ENCODE assay signal across 1 cellular context in the genomic region with DNA sequence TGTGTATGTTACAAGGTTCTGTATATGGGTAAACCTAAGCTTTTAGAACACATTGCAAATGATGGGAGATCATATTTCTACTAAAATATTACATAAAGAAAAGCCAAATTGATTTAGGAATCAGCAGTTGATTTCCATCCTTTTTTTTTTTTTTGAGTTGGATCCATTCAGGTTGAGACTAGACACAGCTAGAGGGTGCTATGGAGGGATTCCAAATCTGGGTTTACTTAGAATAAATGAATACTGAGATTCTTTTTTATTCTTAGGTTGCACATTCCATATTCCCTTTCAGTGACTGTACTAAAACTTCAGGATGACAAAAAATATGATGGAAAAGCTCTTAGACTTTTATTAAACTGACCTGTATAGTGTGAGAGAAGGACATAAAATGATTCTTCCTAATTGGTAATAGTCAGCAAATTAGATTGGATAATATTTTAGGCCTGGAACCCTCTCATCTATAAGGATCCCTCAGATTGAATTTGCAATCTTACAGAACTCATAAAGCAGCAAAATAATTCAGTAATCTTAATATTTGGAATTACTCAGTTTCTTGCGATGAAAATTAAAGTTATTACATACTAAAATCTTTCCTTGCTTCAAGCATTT.
TF ChIP-seq lines count a peak whose summit lies in the region.

No MANE protein-coding gene starts in this region.

TF ChIP-seq in GM23338, 12 proteins besides CTCF, POLR2A, EP300 and RAD21 (continued from another document):
- TF ChIP-seq ZNF462 (CRISPR knock-in tag; IDR thresholded peaks at IDR 0.05) (no peak), NANOG (IDR thresholded peaks at IDR 0.05; ENCODE audit: borderline replicate concordance) (no peak), EZH2phosphoT487 (IDR thresholded peaks at IDR 0.05; ENCODE audit: unreplicated experiment) (no peak), STAT1 (IDR thresholded peaks at IDR 0.05; ENCODE audit: unreplicated experiment) (no peak), ZNF114 (CRISPR knock-in tag; IDR thresholded peaks at IDR 0.05) (no peak), POLR2AphosphoS5 (IDR thresholded peaks at IDR 0.05; ENCODE audit: low read depth) (no peak), CREB1 (CRISPR knock-in tag; IDR thresholded peaks at IDR 0.05; ENCODE audit: low read depth) (no peak)
- TF ChIP-seq, protein P1, sequence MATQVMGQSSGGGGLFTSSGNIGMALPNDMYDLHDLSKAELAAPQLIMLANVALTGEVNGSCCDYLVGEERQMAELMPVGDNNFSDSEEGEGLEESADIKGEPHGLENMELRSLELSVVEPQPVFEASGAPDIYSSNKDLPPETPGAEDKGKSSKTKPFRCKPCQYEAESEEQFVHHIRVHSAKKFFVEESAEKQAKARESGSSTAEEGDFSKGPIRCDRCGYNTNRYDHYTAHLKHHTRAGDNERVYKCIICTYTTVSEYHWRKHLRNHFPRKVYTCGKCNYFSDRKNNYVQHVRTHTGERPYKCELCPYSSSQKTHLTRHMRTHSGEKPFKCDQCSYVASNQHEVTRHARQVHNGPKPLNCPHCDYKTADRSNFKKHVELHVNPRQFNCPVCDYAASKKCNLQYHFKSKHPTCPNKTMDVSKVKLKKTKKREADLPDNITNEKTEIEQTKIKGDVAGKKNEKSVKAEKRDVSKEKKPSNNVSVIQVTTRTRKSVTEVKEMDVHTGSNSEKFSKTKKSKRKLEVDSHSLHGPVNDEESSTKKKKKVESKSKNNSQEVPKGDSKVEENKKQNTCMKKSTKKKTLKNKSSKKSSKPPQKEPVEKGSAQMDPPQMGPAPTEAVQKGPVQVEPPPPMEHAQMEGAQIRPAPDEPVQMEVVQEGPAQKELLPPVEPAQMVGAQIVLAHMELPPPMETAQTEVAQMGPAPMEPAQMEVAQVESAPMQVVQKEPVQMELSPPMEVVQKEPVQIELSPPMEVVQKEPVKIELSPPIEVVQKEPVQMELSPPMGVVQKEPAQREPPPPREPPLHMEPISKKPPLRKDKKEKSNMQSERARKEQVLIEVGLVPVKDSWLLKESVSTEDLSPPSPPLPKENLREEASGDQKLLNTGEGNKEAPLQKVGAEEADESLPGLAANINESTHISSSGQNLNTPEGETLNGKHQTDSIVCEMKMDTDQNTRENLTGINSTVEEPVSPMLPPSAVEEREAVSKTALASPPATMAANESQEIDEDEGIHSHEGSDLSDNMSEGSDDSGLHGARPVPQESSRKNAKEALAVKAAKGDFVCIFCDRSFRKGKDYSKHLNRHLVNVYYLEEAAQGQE (IDR thresholded peaks at IDR 0.05; ENCODE audit: unreplicated experiment) = no peak
TF ChIP-seq in GM23338: peak in this region for 0.
